ENCODE assay signal across 8 cellular contexts in genomic region chr1:11692899-11693590, GRCh38. TPM values are rescaled to one million over a fixed set of nuclear protein-coding genes. Genes with fewer than 3 reads are reported as not detected.
DNase-seq lines count a peak whose midpoint lies in the region; ATAC-seq lines count a peak whose summit lies in the region.

No MANE protein-coding gene starts in this region.

- peaks cover 0 to 1% (median 0%) of the 10 kb centered on the region in 3 donors for H3K36me3 Mint-ChIP-seq in CD8-positive, alpha-beta memory T cell
- H3K36me3 Mint-ChIP-seq in activated T-helper 2 cell treated with anti-CD3 and anti-CD28 coated beads, Interferon-gamma antibody, Interleukin-2, Interleukin-4, amounts not matched to agents 10 μg/mL and 5 μg/mL and 100 μg/mL, durations not matched to agents 14 hours and 24 hours and 36 hours (ENCODE audit: low read depth): no peaks in the 10 kb centered on the region
- H3K36me3 Mint-ChIP-seq in immature natural killer cell: peaks cover 0 to 5% (median 0%) of the 10 kb centered on the region in 3 donors

- ATAC-seq in HG02884 (IDR thresholded peaks at IDR 0.05; ENCODE audit: unreplicated experiment): no peak

- peak overlapping the region in 6 of 8 donors; percentile 14 to 86 (median 72) for H3K27ac Mint-ChIP-seq in CD8-positive, alpha-beta memory T cell
- H3K27ac Mint-ChIP-seq in activated T-helper 2 cell treated with anti-CD3 and anti-CD28 coated beads, Interferon-gamma antibody, Interleukin-2, Interleukin-4, amounts not matched to agents 10 μg/mL and 5 μg/mL and 100 μg/mL, durations not matched to agents 14 hours and 24 hours and 36 hours: no peak overlapping the region
- peak overlapping the region; percentile 73 to 91 (median 78) for H3K27ac Mint-ChIP-seq in immature natural killer cell

- CTCF ChIA-PET in CD8-positive, alpha-beta memory T cell (lab: Charles Lee): interaction anchor here (1.6 kb wide), 1 partner anchor 29 kb away, joined by 6 read pairs; the partner anchor contains the start of gene FBXO6

- H3K27ac ChIP-seq in CD8-positive, alpha-beta memory T cell (ENCODE audit: low read depth, low read length): peak overlapping the region; percentile 16

- peaks cover 25 to 38% of the 10 kb centered on the region in 2 donors for H3K27me3 Mint-ChIP-seq in CD8-positive, alpha-beta memory T cell
- H3K27me3 Mint-ChIP-seq in activated T-helper 2 cell treated with anti-CD3 and anti-CD28 coated beads, Interferon-gamma antibody, Interleukin-2, Interleukin-4, amounts not matched to agents 10 μg/mL and 5 μg/mL and 100 μg/mL, durations not matched to agents 14 hours and 24 hours and 36 hours (ENCODE audit: low read depth): peaks cover 42% of the 10 kb centered on the region
- peaks cover 11 to 14% (median 13%) of the 10 kb centered on the region in 3 donors for H3K27me3 Mint-ChIP-seq in immature natural killer cell (ENCODE audit: low read depth in 3 of 3)

- H3K4me3 ChIP-seq in CD8-positive, alpha-beta memory T cell (ENCODE audit: low read length): peak overlapping the region; percentile 32

- peak overlapping the region; percentile 69 to 90 (median 74) for H3K4me3 Mint-ChIP-seq in CD8-positive, alpha-beta memory T cell
- peak overlapping the region; percentile 35 for H3K4me3 Mint-ChIP-seq in activated T-helper 2 cell treated with anti-CD3 and anti-CD28 coated beads, Interferon-gamma antibody, Interleukin-2, Interleukin-4, amounts not matched to agents 10 μg/mL and 5 μg/mL and 100 μg/mL, durations not matched to agents 14 hours and 24 hours and 36 hours (ENCODE audit: low read depth)
- H3K4me3 Mint-ChIP-seq in immature natural killer cell: peak overlapping the region; percentile 73 to 97 (median 83)

- H3K4me1 ChIP-seq in CD8-positive, alpha-beta memory T cell (ENCODE audit: insufficient read depth, low read length): peaks cover 30% of the 10 kb centered on the region

- H3K4me1 Mint-ChIP-seq in CD8-positive, alpha-beta memory T cell: peaks cover 26 to 41% (median 31%) of the 10 kb centered on the region in 3 donors
- peaks cover 13% of the 10 kb centered on the region for H3K4me1 Mint-ChIP-seq in activated T-helper 2 cell treated with anti-CD3 and anti-CD28 coated beads, Interferon-gamma antibody, Interleukin-2, Interleukin-4, amounts not matched to agents 10 μg/mL and 5 μg/mL and 100 μg/mL, durations not matched to agents 14 hours and 24 hours and 36 hours (ENCODE audit: low read depth)
- peaks cover 33 to 38% of the 10 kb centered on the region in 2 donors for H3K4me1 Mint-ChIP-seq in immature natural killer cell

- H3K9me3 ChIP-seq in CD8-positive, alpha-beta memory T cell (ENCODE audit: low read length): no peaks in the 10 kb centered on the region

- H3K9me3 Mint-ChIP-seq in CD8-positive, alpha-beta memory T cell: no peaks in the 10 kb centered on the region
- no peaks in the 10 kb centered on the region for H3K9me3 Mint-ChIP-seq in activated T-helper 2 cell treated with anti-CD3 and anti-CD28 coated beads, Interferon-gamma antibody, Interleukin-2, Interleukin-4, amounts not matched to agents 10 μg/mL and 5 μg/mL and 100 μg/mL, durations not matched to agents 14 hours and 24 hours and 36 hours
- peaks cover 0 to 2% (median 0%) of the 10 kb centered on the region in 6 donors for H3K9me3 Mint-ChIP-seq in immature natural killer cell

- peaks cover 5% of the 10 kb centered on the region for H3K27me3 ChIP-seq in CD8-positive, alpha-beta memory T cell (ENCODE audit: insufficient read depth, low read length, poor library complexity, severe bottlenecking)

- intact Hi-C loops in activated T-helper 2 cell treated with anti-CD3 and anti-CD28 coated beads, Interferon-gamma antibody, Interleukin-2, Interleukin-4, amounts not matched to agents 10 μg/mL and 5 μg/mL and 100 μg/mL, durations not matched to agents 14 hours and 24 hours and 36 hours (cut with micrococcal nuclease): no loop called here

- POLR2A ChIA-PET in CD8-positive, alpha-beta memory T cell (lab: Charles Lee): interaction anchor here (0.9 to 1.4 kb wide), 2 partner anchors 12 to 29 kb away, joined by 3 to 5 read pairs; partner anchors contain the start of gene FBXO6

- peak; percentile 8 to 70 (median 33) for DNase-seq in CD8-positive, alpha-beta memory T cell
- DNase-seq in NCI-H446 treated with DMSO at 0.1 percent for 48 hours (lab: John Stamatoyannopoulos, UW) (peak; percentile 23), immature natural killer cell (peak; percentile 71 to 84 (median 78)), NCI-H1092 treated with DMSO at 0.1 percent for 48 hours (lab: John Stamatoyannopoulos, UW) (no peak), cerebellar cortex (ENCODE audit: low spot score) (no peak)
- DNase-seq in activated T-helper 2 cell treated with anti-CD3 and anti-CD28 coated beads, Interferon-gamma antibody, Interleukin-2, Interleukin-4, amounts not matched to agents 10 μg/mL and 5 μg/mL and 100 μg/mL, durations not matched to agents 14 hours and 24 hours and 36 hours (ENCODE audit: low spot score): no peak
- peak; percentile 25 to 47 for DNase-seq in stimulated activated CD8-positive, alpha-beta memory T cell treated with anti-CD3 and anti-CD28 coated beads, Interleukin-7, amount 100 ng/mL, for 48 hours (ENCODE audit: extremely low read depth in 1 of 2, low read depth in 1 of 2)

- H3K36me3 ChIP-seq in CD8-positive, alpha-beta memory T cell (ENCODE audit: insufficient read depth, low read length): no peaks in the 10 kb centered on the region

RNA-seq across cellular contexts. Expression of gene DRAXIN, which starts 1.5 kb away (rescaled TPM):
- total RNA-seq in CD8-positive, alpha-beta memory T cell: under 1 TPM; 0.09 to 0.11 TPM
- polyA plus RNA-seq in CD8-positive, alpha-beta memory T cell: 0.12 TPM
- 0.07 TPM in 2 replicates for total RNA-seq in activated T-helper 2 cell treated with anti-CD3 and anti-CD28 coated beads, Interferon-gamma antibody, Interleukin-2, Interleukin-4, amounts not matched to agents 10 μg/mL and 5 μg/mL and 100 μg/mL, durations not matched to agents 14 hours and 24 hours and 36 hours
- polyA plus RNA-seq in immature natural killer cell: under 1 TPM; 0.29 to 0.94 (median 0.58) TPM

RNA-seq across cellular contexts. Expression of gene MAD2L2, which starts 12.1 kb away (rescaled TPM):
- 10 to 100 TPM; 60.1 to 66.2 TPM for total RNA-seq in CD8-positive, alpha-beta memory T cell
- polyA plus RNA-seq in CD8-positive, alpha-beta memory T cell: 57.2 TPM
- 77.1 and 78.0 TPM in 2 replicates for total RNA-seq in activated T-helper 2 cell treated with anti-CD3 and anti-CD28 coated beads, Interferon-gamma antibody, Interleukin-2, Interleukin-4, amounts not matched to agents 10 μg/mL and 5 μg/mL and 100 μg/mL, durations not matched to agents 14 hours and 24 hours and 36 hours
- 100 to 1,000 TPM; 103 to 182 (median 163) TPM for polyA plus RNA-seq in immature natural killer cell

RNA-seq across cellular contexts. Expression of gene FBXO6, which starts 29.0 kb away (rescaled TPM):
- total RNA-seq in CD8-positive, alpha-beta memory T cell: 1 to 10 TPM; 8.8 to 9.4 TPM
- 30.4 TPM for polyA plus RNA-seq in CD8-positive, alpha-beta memory T cell
- 13.5 and 13.8 TPM in 2 replicates for total RNA-seq in activated T-helper 2 cell treated with anti-CD3 and anti-CD28 coated beads, Interferon-gamma antibody, Interleukin-2, Interleukin-4, amounts not matched to agents 10 μg/mL and 5 μg/mL and 100 μg/mL, durations not matched to agents 14 hours and 24 hours and 36 hours
- polyA plus RNA-seq in immature natural killer cell: 100 to 1,000 TPM; 105 to 164 (median 121) TPM

RNA-seq across cellular contexts. Expression of gene FBXO44, which starts 38.4 kb away (rescaled TPM):
- 10 to 100 TPM; 14.2 to 16.0 TPM for total RNA-seq in CD8-positive, alpha-beta memory T cell
- polyA plus RNA-seq in CD8-positive, alpha-beta memory T cell: 12.0 TPM
- total RNA-seq in activated T-helper 2 cell treated with anti-CD3 and anti-CD28 coated beads, Interferon-gamma antibody, Interleukin-2, Interleukin-4, amounts not matched to agents 10 μg/mL and 5 μg/mL and 100 μg/mL, durations not matched to agents 14 hours and 24 hours and 36 hours: 18.2 and 19.8 TPM in 2 replicates
- polyA plus RNA-seq in immature natural killer cell: 10 to 100 TPM in 2 of 3 donors, 1 to 10 TPM in 1; 8.6 to 13.4 (median 12.5) TPM

RNA-seq across cellular contexts. Expression of gene FBXO2, which starts 38.8 kb away (rescaled TPM):
- 1 to 10 TPM; 1.8 to 2.0 TPM for total RNA-seq in CD8-positive, alpha-beta memory T cell
- 4.6 TPM for polyA plus RNA-seq in CD8-positive, alpha-beta memory T cell
- total RNA-seq in activated T-helper 2 cell treated with anti-CD3 and anti-CD28 coated beads, Interferon-gamma antibody, Interleukin-2, Interleukin-4, amounts not matched to agents 10 μg/mL and 5 μg/mL and 100 μg/mL, durations not matched to agents 14 hours and 24 hours and 36 hours: 0.41 and 0.48 TPM in 2 replicates
- 10 to 100 TPM in 2 of 3 donors, 1 to 10 TPM in 1; 5.6 to 15.5 (median 14.4) TPM for polyA plus RNA-seq in immature natural killer cell

Comparison
In these comparisons a context has a peak if more than half of its experiments do, and no peak if none do; other contexts are left out.
1. DNase-seq: peak in CD8-positive, alpha-beta memory T cell (5 of 5), NCI-H446 treated with DMSO at 0.1 percent for 48 hours (single experiment), immature natural killer cell (3 of 3) and stimulated activated CD8-positive, alpha-beta memory T cell treated with anti-CD3 and anti-CD28 coated beads, Interleukin-7, amount 100 ng/mL, for 48 hours (2 of 2); none in activated T-helper 2 cell treated with anti-CD3 and anti-CD28 coated beads, Interferon-gamma antibody, Interleukin-2, Interleukin-4, amounts not matched to agents 10 μg/mL and 5 μg/mL and 100 μg/mL, durations not matched to agents 14 hours and 24 hours and 36 hours (single experiment), NCI-H1092 treated with DMSO at 0.1 percent for 48 hours (single experiment) and cerebellar cortex (single experiment).
2. Peak in every context shown above with its lines, with median percentiles within 50 percentile points of each other: H3K4me3 Mint-ChIP-seq.